Comparison of ENCODE assay signal across 9 cellular contexts in the genomic region with DNA sequence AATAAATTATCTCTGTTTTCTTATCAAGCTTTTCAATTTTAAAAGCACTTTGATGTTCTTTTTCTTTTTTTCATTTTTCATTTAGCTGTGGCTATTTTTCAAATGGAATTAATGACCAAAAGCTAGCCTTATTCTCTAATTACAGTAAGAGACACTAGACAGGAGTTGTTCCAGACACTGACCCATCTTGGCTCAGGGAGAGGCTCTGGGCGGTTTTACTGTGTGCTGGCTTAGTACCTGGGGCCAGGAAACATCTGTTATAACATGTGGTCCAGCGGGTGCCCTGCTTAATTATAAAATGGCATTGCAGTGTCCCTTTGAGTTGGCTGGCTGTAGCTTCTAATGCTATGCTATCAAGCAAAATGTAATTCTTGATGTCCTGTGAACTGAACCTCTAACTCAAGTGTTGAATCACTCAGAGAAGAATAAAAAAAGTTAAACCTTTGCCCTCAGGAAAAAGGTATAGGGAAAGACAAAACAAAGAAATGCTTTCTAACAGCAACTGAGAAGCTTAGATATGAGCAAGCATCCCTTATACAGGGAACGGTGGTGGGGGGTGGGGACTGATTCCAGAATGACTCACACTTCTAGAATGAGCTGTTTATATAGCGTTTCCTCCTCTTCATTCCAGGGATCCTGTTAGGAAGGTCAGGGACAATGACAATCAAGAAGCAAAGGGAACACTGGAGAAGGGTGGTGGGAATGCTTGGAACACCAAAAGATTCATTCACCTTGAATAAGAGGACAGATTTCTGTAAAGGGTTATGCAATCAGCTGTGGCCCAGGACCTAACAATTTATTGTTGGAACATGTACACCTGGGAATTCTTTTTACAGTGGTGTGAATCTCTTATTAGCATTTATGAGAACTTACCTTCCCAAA. TPM values are rescaled to one million over a fixed set of nuclear protein-coding genes. Genes with fewer than 3 reads are reported as not detected.
A peak's percentile ranks its signal among the peaks of the same experiment; 100 is the strongest.
DNase-seq lines count a peak whose midpoint lies in the region; ATAC-seq and TF ChIP-seq lines count a peak whose summit lies in the region.
"Had no signal": no experiment of that assay in that cellular context is flagged by ENCODE, and none has a peak within 500 bp of the region (broad histone marks: within the 10 kb centered on the region; RNA-seq: fewer than 3 reads in every experiment).

No MANE protein-coding gene starts in this region.

- TF ChIP-seq CTCF in HFF-Myc (IDR thresholded peaks at IDR 0.05; ENCODE audit: low read depth, low read length, missing control alignments): no peak
- no peak for TF ChIP-seq CTCF in WERI-Rb-1 (IDR thresholded peaks at IDR 0.05; ENCODE audit: low read depth, low read length)
- no peak for TF ChIP-seq CTCF in smooth muscle cell (IDR thresholded peaks at IDR 0.05; ENCODE audit: borderline replicate concordance, insufficient read depth, poor library complexity, severe bottlenecking)

- WGBS in smooth muscle cell (ENCODE audit: low lambda C conversion rate): 12% methylated on average over 4 of the region's 4 CpGs

- no peaks in the 10 kb centered on the region for H3K79me2 ChIP-seq in smooth muscle cell (ENCODE audit: low read depth)

- no peaks in the 10 kb centered on the region for H4K20me1 ChIP-seq in smooth muscle cell (ENCODE audit: low read depth)

- peaks cover 8% of the 10 kb centered on the region for H3K4me1 ChIP-seq in smooth muscle cell (ENCODE audit: low read depth)

- H3K27ac ChIP-seq in WERI-Rb-1: no peak overlapping the region
- no peak overlapping the region for H3K27ac ChIP-seq in smooth muscle cell (ENCODE audit: low read depth)
- H3K27ac ChIP-seq: spleen had no signal

- H3K27me3 ChIP-seq in WERI-Rb-1 (ENCODE audit: insufficient read depth, low read depth, severe bottlenecking) (no peaks in the 10 kb centered on the region), smooth muscle cell (ENCODE audit: low read depth) (no peaks in the 10 kb centered on the region)
- H3K27me3 ChIP-seq: spleen had no signal

- H3K4me3 ChIP-seq in HFF-Myc (replicated peaks; ENCODE audit: low read depth, low read length): no peak overlapping the region
- no peak overlapping the region for H3K4me3 ChIP-seq in WERI-Rb-1 (ENCODE audit: low read depth, low read length)
- H3K4me3 ChIP-seq in smooth muscle cell: no peak overlapping the region
- H3K4me3 ChIP-seq: spleen had no signal

- H3K36me3 ChIP-seq in WERI-Rb-1 (no peaks in the 10 kb centered on the region), smooth muscle cell (ENCODE audit: low read depth) (no peaks in the 10 kb centered on the region)
- H3K36me3 ChIP-seq: spleen had no signal

- no peak overlapping the region for H3K9ac ChIP-seq in smooth muscle cell (ENCODE audit: low read depth)

- ATAC-seq in GM18511 (IDR thresholded peaks at IDR 0.05; ENCODE audit: unreplicated experiment): no peak
- ATAC-seq in GM19397 (IDR thresholded peaks at IDR 0.05; ENCODE audit: unreplicated experiment): no peak
- ATAC-seq in HG03025 (IDR thresholded peaks at IDR 0.05; ENCODE audit: low FRiP score, unreplicated experiment): no peak

- H3K9me3 ChIP-seq in WERI-Rb-1 (ENCODE audit: severe bottlenecking) (no peaks in the 10 kb centered on the region), smooth muscle cell (replicated peaks; ENCODE audit: low read depth) (no peaks in the 10 kb centered on the region)
- H3K9me3 ChIP-seq: spleen had no signal

- DNase-seq in HFF-Myc (ENCODE audit: extremely low read depth, low read depth) (peak; percentile 66), WERI-Rb-1 (peak; percentile 17), hepatic stellate cell (ENCODE audit: low spot score) (peak; percentile 59), smooth muscle cell (lab: John Stamatoyannopoulos, UW; ENCODE audit: unreplicated experiment) (no peak), RPMI8226 (no peak)
- DNase-seq: spleen had no signal

- peak overlapping the region; percentile 60 for H3K4me2 ChIP-seq in smooth muscle cell

- H3F3A ChIP-seq in smooth muscle cell (ENCODE audit: low read depth): no peaks in the 10 kb centered on the region

- H2AFZ ChIP-seq in smooth muscle cell (ENCODE audit: low read depth): peak overlapping the region; percentile 20

RNA-seq across cellular contexts. Expression of a gene that starts 58.7 kb away (rescaled TPM):
- 1.7 and 2.3 TPM in 2 replicates for total RNA-seq in smooth muscle cell
- polyA plus RNA-seq in smooth muscle cell: 0.58 and 0.93 TPM in 2 replicates

Comparison
In these comparisons a context has a peak if more than half of its experiments do, and no peak if none do; other contexts are left out.
1. DNase-seq: peak in HFF-Myc (single experiment), WERI-Rb-1 (single experiment) and hepatic stellate cell (single experiment); none in smooth muscle cell (single experiment) and RPMI8226 (single experiment).